Comparison of ENCODE assay signal across 23 cellular contexts in the genomic region with DNA sequence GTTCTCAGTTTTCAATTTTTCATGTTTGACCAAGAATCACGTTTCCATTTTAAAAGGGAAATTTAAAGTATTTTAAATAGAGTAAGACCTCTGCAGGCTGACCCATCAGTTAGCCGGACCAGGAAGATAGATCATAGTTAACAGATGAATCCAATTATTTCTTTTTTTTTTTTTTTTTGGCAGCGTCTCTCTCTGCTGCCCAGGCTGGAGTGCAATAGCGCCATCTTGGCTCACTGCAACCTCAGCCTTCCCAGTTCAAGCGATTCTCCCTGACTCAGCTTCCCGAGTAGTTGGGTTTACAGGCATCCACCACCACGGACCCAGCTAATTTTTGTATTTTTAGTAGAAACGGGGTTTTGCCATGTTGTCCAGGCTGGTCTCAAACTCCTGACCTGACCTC.
DNase-seq lines count a peak whose midpoint lies in the region; ATAC-seq, FAIRE-seq and TF ChIP-seq lines count a peak whose summit lies in the region.
"Had no signal": no experiment of that assay in that cellular context is flagged by ENCODE, and none has a peak within 500 bp of the region (broad histone marks: within the 10 kb centered on the region; RNA-seq: fewer than 3 reads in every experiment).

No MANE protein-coding gene starts in this region.

- H3K4ac ChIP-seq in H9 (ENCODE audit: low read depth, low read length) = no peak overlapping the region

- no CpG with 5 or more reads among the region's 8 CpGs for WGBS in H9 (ENCODE audit: extremely low coverage, insufficient read length, low lambda C conversion rate)
- WGBS in heart left ventricle, 4 donors = 77 to 87% (median 82%) methylated on average over 8 of the region's 8 CpGs

- no peak overlapping the region for H3K23ac ChIP-seq in H9 (ENCODE audit: insufficient read length, low read depth, low read length)

- no peak overlapping the region for H3K56ac ChIP-seq in H9 (ENCODE audit: insufficient read length, low read depth, low read length)

- no peaks in the 10 kb centered on the region for H3K27me3 Mint-ChIP-seq in H9 (ENCODE audit: low read depth)
- H3K27me3 Mint-ChIP-seq: B cell had no signal

- no peak overlapping the region for H3K27ac Mint-ChIP-seq in H9
- H3K27ac Mint-ChIP-seq: activated B cell treated with CpG ODN at 0.5 μM for 24 hours; activated T-helper 2 cell treated with anti-CD3 and anti-CD28 coated beads, Interferon-gamma antibody, Interleukin-2, Interleukin-4, amounts not matched to agents 10 μg/mL and 5 μg/mL and 100 μg/mL, durations not matched to agents 14 hours and 24 hours and 36 hours; B cell had no signal

- H3K27me3 ChIP-seq in H9 (ENCODE audit: insufficient read depth, low read length) = no peaks in the 10 kb centered on the region
- no peaks in the 10 kb centered on the region for H3K27me3 ChIP-seq in heart left ventricle
- H3K27me3 ChIP-seq: adrenal gland had no signal

- no peak overlapping the region for H2BK120ac ChIP-seq in H9 (ENCODE audit: low read depth, low read length, poor library complexity, severe bottlenecking)

- H3K79me2 ChIP-seq in H9 (ENCODE audit: insufficient read depth, low read length) = no peaks in the 10 kb centered on the region

- H3K27ac ChIP-seq in H9 (ENCODE audit: insufficient read length, low read depth, low read length) = no peak overlapping the region
- no peak overlapping the region for H3K27ac ChIP-seq in heart left ventricle
- H3K27ac ChIP-seq: adrenal gland, KMS-11, thoracic aorta had no signal

- H3K9ac ChIP-seq in H9 (ENCODE audit: extremely low read depth, insufficient read length, low read length) = no peak overlapping the region
- H3K9ac ChIP-seq: KMS-11 had no signal

- H3K18ac ChIP-seq in H9 (ENCODE audit: insufficient read length, low read depth, low read length) = no peak overlapping the region

- TF ChIP-seq POLR2A in heart left ventricle (IDR thresholded peaks at IDR 0.05) = no peak
- TF ChIP-seq POLR2A in H54 (IDR thresholded peaks at IDR 0.05; ENCODE audit: low read depth, low read length) = no peak

- no peak overlapping the region for H2AK5ac ChIP-seq in H9 (ENCODE audit: insufficient read length, low read length)

- H3K4me2 ChIP-seq in H9 (ENCODE audit: insufficient read depth, insufficient read length, low read length) = no peak overlapping the region
- H3K4me2 ChIP-seq: KMS-11 had no signal

- no peak overlapping the region for H2AFZ ChIP-seq in H9 (ENCODE audit: low read length)

- H3K4me3 ChIP-seq in AG10803 (ENCODE audit: low read length) = no peak overlapping the region
- no peak overlapping the region for H3K4me3 ChIP-seq in fibroblast of mammary gland (ENCODE audit: control insufficient read depth, low read depth, low read length)
- no peak overlapping the region for H3K4me3 ChIP-seq in heart left ventricle
- H3K4me3 ChIP-seq: adrenal gland, thoracic aorta had no signal

- no peak overlapping the region for H2BK5ac ChIP-seq in H9 (ENCODE audit: insufficient read length, low read length)

- H3K36me3 Mint-ChIP-seq in H9 (ENCODE audit: insufficient read depth in 1 of 3, low read depth in 3 of 3) = no peaks in the 10 kb centered on the region

- no peak overlapping the region for H2BK15ac ChIP-seq in H9 (ENCODE audit: low read depth, low read length)

- H3K36me3 ChIP-seq in heart left ventricle = no peaks in the 10 kb centered on the region
- H3K36me3 ChIP-seq: adrenal gland, thoracic aorta had no signal

- H4K5ac ChIP-seq in H9 (ENCODE audit: insufficient read length, low read depth, low read length) = no peak overlapping the region

- no peak overlapping the region for H4K8ac ChIP-seq in H9 (replicated peaks; ENCODE audit: insufficient read length, low read depth, low read length)

- H4K20me1 ChIP-seq in H9 (ENCODE audit: control insufficient read depth, insufficient read depth, insufficient read length) = no peaks in the 10 kb centered on the region

- in situ Hi-C loops in SK-MEL-5 (cut with HindIII; ENCODE audit: low pct_unique_long_range_greater_than_20kb, low sequenced_read_pairs) = no loop called here

- ATAC-seq in heart left ventricle = no peak
- ATAC-seq: left ventricle myocardium superior had no signal

- H3K9me3 ChIP-seq in H9 (ENCODE audit: control insufficient read depth, low read depth, low read length) (no peaks in the 10 kb centered on the region), heart left ventricle (no peaks in the 10 kb centered on the region)
- H3K9me3 ChIP-seq: adrenal gland, thoracic aorta had no signal

- H4K91ac ChIP-seq in H9 (ENCODE audit: insufficient read length, low read depth, low read length) = no peak overlapping the region

- H3K4me3 Mint-ChIP-seq in H9 = no peak overlapping the region
- H3K4me3 Mint-ChIP-seq: activated B cell treated with CpG ODN at 0.5 μM for 24 hours, B cell had no signal

- no peak overlapping the region for H2BK20ac ChIP-seq in H9 (ENCODE audit: low read depth, low read length, poor library complexity, severe bottlenecking)

- H3K79me1 ChIP-seq in H9 (ENCODE audit: insufficient read depth, low read depth, low read length, poor library complexity, severe bottlenecking) = no peaks in the 10 kb centered on the region

- H3K14ac ChIP-seq in H9 (ENCODE audit: insufficient read depth, low read length) = no peak overlapping the region

- peak; percentile 15; the same call in 1 of the 2 replicates for TF ChIP-seq CTCF in AG10803 (conservative IDR thresholded peaks at IDR 0.05; ENCODE audit: low read length)
- peak; percentile 51; the same call in 2 of the 3 replicates for TF ChIP-seq CTCF in H9 (conservative IDR thresholded peaks at IDR 0.05)
- peak; percentile 33 for TF ChIP-seq CTCF in fibroblast of mammary gland (conservative IDR thresholded peaks at IDR 0.05; ENCODE audit: control insufficient read depth, insufficient read depth, low read depth, low read length)
- TF ChIP-seq CTCF in heart left ventricle (IDR thresholded peaks at IDR 0.05) = no peak

- DNase-seq in AG10803 (ENCODE audit: low read depth) (no peak), H9 (peak; percentile 58), SK-MEL-5 (ENCODE audit: low read depth, low spot score) (peak; percentile 43), fibroblast of mammary gland (ENCODE audit: low read depth) (peak; percentile 64), heart left ventricle (no peak), H4 (ENCODE audit: low spot score) (no peak), hippocampal formation (lab: John Stamatoyannopoulos, UW) (no peak), H54 (ENCODE audit: insufficient read length, low spot score) (no peak)
- DNase-seq: activated B cell treated with CpG ODN at 0.5 μM for 24 hours; caudate nucleus; effector CD8-positive, alpha-beta T cell; left ventricle myocardium superior; NCI-H1417; NCI-H2227 treated with DMSO at 0.1 percent for 48 hours; stimulated activated CD4-positive, alpha-beta T cell treated with anti-CD3 and anti-CD28 coated beads, Interleukin-4, amount 100 ng/mL, for 24 hours had no signal

- H3K23me2 ChIP-seq in H9 (ENCODE audit: insufficient read length, low read depth, low read length, poor library complexity, severe bottlenecking) = no peaks in the 10 kb centered on the region

- intact Hi-C loops in heart left ventricle (cut with DNase I) = no loop called here

- no peak overlapping the region for H3T11ph ChIP-seq in H9 (ENCODE audit: low read length)

- H3K4me1 ChIP-seq in H9 (ENCODE audit: insufficient read depth, low read length) (no peaks in the 10 kb centered on the region), heart left ventricle (no peaks in the 10 kb centered on the region)
- H3K4me1 ChIP-seq: adrenal gland had no signal

- H2BK12ac ChIP-seq in H9 (ENCODE audit: insufficient read length, low read depth, low read length) = no peak overlapping the region

- FAIRE-seq in H54 (lab: Jason Lieb, UNC) = no peak
- FAIRE-seq: D721Med, GM18507, GM19239 had no signal

- H3K4me1 Mint-ChIP-seq in H9 = peaks cover 0 to 4% of the 10 kb centered on the region in 2 experiments; a peak in 2 of 4 replicates
- H3K4me1 Mint-ChIP-seq: activated B cell treated with CpG ODN at 0.5 μM for 24 hours, B cell had no signal

- peaks cover 0 to 3% of the 10 kb centered on the region in 2 experiments; a peak in 1 of 5 replicates for H3K9me3 Mint-ChIP-seq in H9
- H3K9me3 Mint-ChIP-seq: activated B cell treated with CpG ODN at 0.5 μM for 24 hours; activated T-helper 2 cell treated with anti-CD3 and anti-CD28 coated beads, Interferon-gamma antibody, Interleukin-2, Interleukin-4, amounts not matched to agents 10 μg/mL and 5 μg/mL and 100 μg/mL, durations not matched to agents 14 hours and 24 hours and 36 hours had no signal

Comparison
In these comparisons a context has a peak if more than half of its experiments do, and no peak if none do; other contexts are left out.
1. DNase-seq: peak in H9 (single experiment), SK-MEL-5 (single experiment) and fibroblast of mammary gland (single experiment); none in AG10803 (single experiment), heart left ventricle (0 of 5), H4 (single experiment), hippocampal formation (0 of 2) and H54 (single experiment).
2. CTCF ChIP-seq: peak in AG10803 (single experiment), H9 (single experiment) and fibroblast of mammary gland (single experiment); none in heart left ventricle (0 of 12).